Comparison of ENCODE assay signal across 1 cellular context in the genomic region with DNA sequence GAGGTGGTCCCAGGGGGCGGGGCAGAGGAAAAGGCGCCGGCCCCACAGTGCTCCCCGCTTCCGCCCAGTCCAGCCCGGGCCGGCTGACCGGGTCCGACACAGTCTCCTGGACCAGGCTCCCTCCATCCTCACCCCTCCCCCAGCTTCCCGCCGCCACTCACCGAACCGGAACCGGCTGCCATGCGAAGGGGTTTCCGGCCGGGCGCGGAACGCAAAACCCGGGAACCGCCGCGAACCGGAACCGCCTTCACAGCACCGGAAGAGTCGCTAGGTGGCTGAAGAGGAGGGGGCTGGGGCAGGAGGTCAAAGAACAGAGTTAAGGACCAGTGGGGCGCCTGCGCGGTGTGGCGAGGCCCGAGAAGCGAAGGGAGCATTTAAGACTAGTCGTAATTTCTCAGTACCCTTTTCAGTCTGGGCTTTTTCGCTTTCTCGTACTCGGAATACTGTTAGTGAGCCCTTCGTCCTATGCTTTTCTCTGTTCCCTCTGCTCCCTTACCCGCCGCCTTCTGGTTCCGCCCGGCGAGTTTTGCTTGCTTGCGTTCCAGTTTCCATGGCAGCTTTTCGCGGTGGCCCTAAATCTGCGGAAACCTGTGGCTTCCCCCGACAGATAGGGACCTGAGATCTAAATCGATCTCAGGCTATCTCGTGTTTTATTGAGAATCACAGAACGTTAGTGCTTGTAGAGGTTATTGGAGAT.
TF ChIP-seq lines count a peak whose summit lies in the region.

TSS of gene SENP1 (minus strand) at position 213 of the 697 bp plus-strand sequence. CDS start 4,607 bp downstream, outside the sequence.

TF ChIP-seq in K562, 482 proteins besides CTCF, POLR2A, EP300 and RAD21 (continued from another document and continues in another):
- TF ChIP-seq, protein P1, sequence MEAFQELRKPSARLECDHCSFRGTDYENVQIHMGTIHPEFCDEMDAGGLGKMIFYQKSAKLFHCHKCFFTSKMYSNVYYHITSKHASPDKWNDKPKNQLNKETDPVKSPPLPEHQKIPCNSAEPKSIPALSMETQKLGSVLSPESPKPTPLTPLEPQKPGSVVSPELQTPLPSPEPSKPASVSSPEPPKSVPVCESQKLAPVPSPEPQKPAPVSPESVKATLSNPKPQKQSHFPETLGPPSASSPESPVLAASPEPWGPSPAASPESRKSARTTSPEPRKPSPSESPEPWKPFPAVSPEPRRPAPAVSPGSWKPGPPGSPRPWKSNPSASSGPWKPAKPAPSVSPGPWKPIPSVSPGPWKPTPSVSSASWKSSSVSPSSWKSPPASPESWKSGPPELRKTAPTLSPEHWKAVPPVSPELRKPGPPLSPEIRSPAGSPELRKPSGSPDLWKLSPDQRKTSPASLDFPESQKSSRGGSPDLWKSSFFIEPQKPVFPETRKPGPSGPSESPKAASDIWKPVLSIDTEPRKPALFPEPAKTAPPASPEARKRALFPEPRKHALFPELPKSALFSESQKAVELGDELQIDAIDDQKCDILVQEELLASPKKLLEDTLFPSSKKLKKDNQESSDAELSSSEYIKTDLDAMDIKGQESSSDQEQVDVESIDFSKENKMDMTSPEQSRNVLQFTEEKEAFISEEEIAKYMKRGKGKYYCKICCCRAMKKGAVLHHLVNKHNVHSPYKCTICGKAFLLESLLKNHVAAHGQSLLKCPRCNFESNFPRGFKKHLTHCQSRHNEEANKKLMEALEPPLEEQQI (IDR thresholded peaks at IDR 0.05), result peak; percentile 69; the same call in 1 of the 2 replicates
- TF ChIP-seq HNRNPK (IDR thresholded peaks at IDR 0.05; ENCODE audit: low read depth, low read length, poor library complexity, severe bottlenecking) (no peak), CHD2 (IDR thresholded peaks at IDR 0.05; ENCODE audit: low read depth, low read length) (peak; percentile 56), HDAC3 (IDR thresholded peaks at IDR 0.05; ENCODE audit: borderline replicate concordance, partially characterized antibody) (peak; percentile 44), REST (CRISPR knock-in tag; IDR thresholded peaks at IDR 0.05; ENCODE audit: low read depth) (no peak), ZNF282 (CRISPR knock-in tag; IDR thresholded peaks at IDR 0.05) (no peak), ZNF140 (CRISPR knock-in tag; IDR thresholded peaks at IDR 0.05) (no peak), SAP30 (IDR thresholded peaks at IDR 0.05; ENCODE audit: borderline replicate concordance, insufficient read depth, low read depth, low read length, poor library complexity, severe bottlenecking) (peak; percentile 65), TAL1 (IDR thresholded peaks at IDR 0.05) (no peak), EP400 (IDR thresholded peaks at IDR 0.05) (peak; percentile 91), BCL6 (CRISPR knock-in tag; IDR thresholded peaks at IDR 0.05) (no peak), E2F5 (CRISPR knock-in tag; IDR thresholded peaks at IDR 0.05) (peak; percentile 76; the same call in 1 of the 2 replicates), HLTF (IDR thresholded peaks at IDR 0.05) (peak; percentile 88), KDM2B (CRISPR knock-in tag; IDR thresholded peaks at IDR 0.05) (no peak), FOXJ2 (tag; IDR thresholded peaks at IDR 0.05) (peak; percentile 81), GABPB1 (CRISPR knock-in tag; IDR thresholded peaks at IDR 0.05) (peak; percentile 97), PCBP2 (IDR thresholded peaks at IDR 0.05; ENCODE audit: low read depth, low read length, poor library complexity, severe bottlenecking) (no peak), USF1 (CRISPR knock-in tag; IDR thresholded peaks at IDR 0.05) (no peak), DACH1 (IDR thresholded peaks at IDR 0.05; ENCODE audit: partially characterized antibody) (no peak), XRCC3 (IDR thresholded peaks at IDR 0.05) (no peak), ZNF354B (CRISPR knock-in tag; IDR thresholded peaks at IDR 0.05) (no peak), GATAD2B (IDR thresholded peaks at IDR 0.05; ENCODE audit: borderline replicate concordance) (no peak), NCOR1 (IDR thresholded peaks at IDR 0.05) (peak; percentile 43; the same call in 1 of the 2 replicates), HIVEP1 (CRISPR knock-in tag; IDR thresholded peaks at IDR 0.05) (no peak), SRSF7 (optimal IDR thresholded peaks at IDR 0.05; ENCODE audit: low read depth, low read length) (no peak), TFE3 (CRISPR knock-in tag; IDR thresholded peaks at IDR 0.05) (no peak), RCOR1 (IDR thresholded peaks at IDR 0.05; ENCODE audit: borderline replicate concordance in 1 of 2, low read depth in 2 of 2, low read length in 2 of 2) (peak; percentile 33 to 74; a peak in 3 of 4 replicates), MCM2 (IDR thresholded peaks at IDR 0.05; ENCODE audit: low read depth) (no peak), RAD51 (IDR thresholded peaks at IDR 0.05; ENCODE audit: borderline replicate concordance, low read depth) (no peak), MYNN (IDR thresholded peaks at IDR 0.05) (peak; percentile 23; the same call in 1 of the 2 replicates), MYNN (CRISPR knock-in tag; IDR thresholded peaks at IDR 0.05) (no peak), TAF9B (IDR thresholded peaks at IDR 0.05; ENCODE audit: partially characterized antibody) (peak; percentile 90), ZNF23 (CRISPR knock-in tag; IDR thresholded peaks at IDR 0.05) (no peak), ZFP36 (IDR thresholded peaks at IDR 0.05; ENCODE audit: low read depth, low read length, partially characterized antibody) (no peak), CHD1 (IDR thresholded peaks at IDR 0.05; ENCODE audit: low read length) (no peak), NFXL1 (CRISPR knock-in tag; IDR thresholded peaks at IDR 0.05) (no peak), RBM14 (IDR thresholded peaks at IDR 0.05; ENCODE audit: borderline replicate concordance, insufficient read depth, low read depth, low read length) (0 out of 2 replicates have a peak, but pooled peaks have one; percentile 36), RBM25 (IDR thresholded peaks at IDR 0.05; ENCODE audit: low read depth, low read length, severe bottlenecking) (no peak)
- TF ChIP-seq, protein P2, sequence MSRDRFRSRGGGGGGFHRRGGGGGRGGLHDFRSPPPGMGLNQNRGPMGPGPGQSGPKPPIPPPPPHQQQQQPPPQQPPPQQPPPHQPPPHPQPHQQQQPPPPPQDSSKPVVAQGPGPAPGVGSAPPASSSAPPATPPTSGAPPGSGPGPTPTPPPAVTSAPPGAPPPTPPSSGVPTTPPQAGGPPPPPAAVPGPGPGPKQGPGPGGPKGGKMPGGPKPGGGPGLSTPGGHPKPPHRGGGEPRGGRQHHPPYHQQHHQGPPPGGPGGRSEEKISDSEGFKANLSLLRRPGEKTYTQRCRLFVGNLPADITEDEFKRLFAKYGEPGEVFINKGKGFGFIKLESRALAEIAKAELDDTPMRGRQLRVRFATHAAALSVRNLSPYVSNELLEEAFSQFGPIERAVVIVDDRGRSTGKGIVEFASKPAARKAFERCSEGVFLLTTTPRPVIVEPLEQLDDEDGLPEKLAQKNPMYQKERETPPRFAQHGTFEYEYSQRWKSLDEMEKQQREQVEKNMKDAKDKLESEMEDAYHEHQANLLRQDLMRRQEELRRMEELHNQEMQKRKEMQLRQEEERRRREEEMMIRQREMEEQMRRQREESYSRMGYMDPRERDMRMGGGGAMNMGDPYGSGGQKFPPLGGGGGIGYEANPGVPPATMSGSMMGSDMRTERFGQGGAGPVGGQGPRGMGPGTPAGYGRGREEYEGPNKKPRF (IDR thresholded peaks at IDR 0.05; ENCODE audit: low read depth, low read length), result no peak
- TF ChIP-seq, protein P3, sequence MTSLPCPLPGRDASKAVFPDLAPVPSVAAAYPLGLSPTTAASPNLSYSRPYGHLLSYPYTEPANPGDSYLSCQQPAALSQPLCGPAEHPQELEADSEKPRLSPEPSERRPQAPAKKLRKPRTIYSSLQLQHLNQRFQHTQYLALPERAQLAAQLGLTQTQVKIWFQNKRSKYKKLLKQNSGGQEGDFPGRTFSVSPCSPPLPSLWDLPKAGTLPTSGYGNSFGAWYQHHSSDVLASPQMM (CRISPR knock-in tag; IDR thresholded peaks at IDR 0.05), result no peak
- TF ChIP-seq, protein P4, sequence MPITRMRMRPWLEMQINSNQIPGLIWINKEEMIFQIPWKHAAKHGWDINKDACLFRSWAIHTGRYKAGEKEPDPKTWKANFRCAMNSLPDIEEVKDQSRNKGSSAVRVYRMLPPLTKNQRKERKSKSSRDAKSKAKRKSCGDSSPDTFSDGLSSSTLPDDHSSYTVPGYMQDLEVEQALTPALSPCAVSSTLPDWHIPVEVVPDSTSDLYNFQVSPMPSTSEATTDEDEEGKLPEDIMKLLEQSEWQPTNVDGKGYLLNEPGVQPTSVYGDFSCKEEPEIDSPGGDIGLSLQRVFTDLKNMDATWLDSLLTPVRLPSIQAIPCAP (CRISPR knock-in tag; IDR thresholded peaks at IDR 0.05; ENCODE audit: borderline replicate concordance), result no peak
- TF ChIP-seq, protein P5, sequence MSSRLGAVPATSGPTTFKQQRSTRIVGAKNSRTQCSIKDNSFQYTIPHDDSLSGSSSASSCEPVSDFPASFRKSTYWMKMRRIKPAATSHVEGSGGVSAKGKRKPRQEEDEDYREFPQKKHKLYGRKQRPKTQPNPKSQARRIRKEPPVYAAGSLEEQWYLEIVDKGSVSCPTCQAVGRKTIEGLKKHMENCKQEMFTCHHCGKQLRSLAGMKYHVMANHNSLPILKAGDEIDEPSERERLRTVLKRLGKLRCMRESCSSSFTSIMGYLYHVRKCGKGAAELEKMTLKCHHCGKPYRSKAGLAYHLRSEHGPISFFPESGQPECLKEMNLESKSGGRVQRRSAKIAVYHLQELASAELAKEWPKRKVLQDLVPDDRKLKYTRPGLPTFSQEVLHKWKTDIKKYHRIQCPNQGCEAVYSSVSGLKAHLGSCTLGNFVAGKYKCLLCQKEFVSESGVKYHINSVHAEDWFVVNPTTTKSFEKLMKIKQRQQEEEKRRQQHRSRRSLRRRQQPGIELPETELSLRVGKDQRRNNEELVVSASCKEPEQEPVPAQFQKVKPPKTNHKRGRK (tag; IDR thresholded peaks at IDR 0.05), result no peak
- TF ChIP-seq, protein P6, sequence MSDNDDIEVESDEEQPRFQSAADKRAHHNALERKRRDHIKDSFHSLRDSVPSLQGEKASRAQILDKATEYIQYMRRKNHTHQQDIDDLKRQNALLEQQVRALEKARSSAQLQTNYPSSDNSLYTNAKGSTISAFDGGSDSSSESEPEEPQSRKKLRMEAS (CRISPR knock-in tag; IDR thresholded peaks at IDR 0.05), result peak; percentile 55
- TF ChIP-seq, protein P7, sequence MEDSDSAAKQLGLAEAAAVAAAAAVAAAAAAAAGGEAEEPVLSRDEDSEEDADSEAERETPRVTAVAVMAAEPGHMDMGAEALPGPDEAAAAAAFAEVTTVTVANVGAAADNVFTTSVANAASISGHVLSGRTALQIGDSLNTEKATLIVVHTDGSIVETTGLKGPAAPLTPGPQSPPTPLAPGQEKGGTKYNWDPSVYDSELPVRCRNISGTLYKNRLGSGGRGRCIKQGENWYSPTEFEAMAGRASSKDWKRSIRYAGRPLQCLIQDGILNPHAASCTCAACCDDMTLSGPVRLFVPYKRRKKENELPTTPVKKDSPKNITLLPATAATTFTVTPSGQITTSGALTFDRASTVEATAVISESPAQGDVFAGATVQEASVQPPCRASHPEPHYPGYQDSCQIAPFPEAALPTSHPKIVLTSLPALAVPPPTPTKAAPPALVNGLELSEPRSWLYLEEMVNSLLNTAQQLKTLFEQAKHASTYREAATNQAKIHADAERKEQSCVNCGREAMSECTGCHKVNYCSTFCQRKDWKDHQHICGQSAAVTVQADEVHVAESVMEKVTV (CRISPR knock-in tag; IDR thresholded peaks at IDR 0.05), result no peak
